In genomic region chr2:219569635-219570034, GRCh38 we compare ENCODE assay signal across 10 cellular contexts. TPM values are rescaled to one million over a fixed set of nuclear protein-coding genes. Genes with fewer than 3 reads are reported as not detected.
DNase-seq lines count a peak whose midpoint lies in the region; ATAC-seq and TF ChIP-seq lines count a peak whose summit lies in the region.
"Had no signal": no experiment of that assay in that cellular context is flagged by ENCODE, and none has a peak within 500 bp of the region (broad histone marks: within the 10 kb centered on the region; RNA-seq: fewer than 3 reads in every experiment).

No MANE protein-coding gene starts in this region.

- intact Hi-C loops in testis (cut with DNase I; ENCODE audit: low total_unique reads), result no loop called here

- ATAC-seq in activated T-helper 17 cell treated with anti-CD3 and anti-CD28 coated beads, Interleukin-2, amount 50 U/mL, for 72 hours (replicated peaks), result no peak
- ATAC-seq in GM19351 (IDR thresholded peaks at IDR 0.05; ENCODE audit: unreplicated experiment) (no peak), GM18909 (IDR thresholded peaks at IDR 0.05; ENCODE audit: poor library complexity, unreplicated experiment) (no peak)

- no peaks in the 10 kb centered on the region for H3K4me1 Mint-ChIP-seq in activated naive CD8-positive, alpha-beta T cell (ENCODE audit: low read depth)
- H3K4me1 Mint-ChIP-seq in activated naive CD8-positive, alpha-beta T cell treated with anti-CD3 and anti-CD28 coated beads for 36 hours, result no peaks in the 10 kb centered on the region
- no peaks in the 10 kb centered on the region for H3K4me1 Mint-ChIP-seq in activated T-helper 17 cell treated with anti-CD3 and anti-CD28 coated beads, Interleukin-2, amount 50 U/mL, for 72 hours

- TF ChIP-seq CTCF in kidney epithelial cell (IDR thresholded peaks at IDR 0.05; ENCODE audit: insufficient read depth, low read length, poor library complexity, severe bottlenecking), result no peak
- no peak for TF ChIP-seq CTCF in testis (IDR thresholded peaks at IDR 0.05)

- peaks cover 25% of the 10 kb centered on the region for H3K27me3 Mint-ChIP-seq in activated naive CD8-positive, alpha-beta T cell
- peaks cover 41% of the 10 kb centered on the region for H3K27me3 Mint-ChIP-seq in activated naive CD8-positive, alpha-beta T cell treated with anti-CD3 and anti-CD28 coated beads for 36 hours
- H3K27me3 Mint-ChIP-seq in activated T-helper 17 cell treated with anti-CD3 and anti-CD28 coated beads, Interleukin-2, amount 50 U/mL, for 72 hours, result peaks cover 30% of the 10 kb centered on the region

- no peaks in the 10 kb centered on the region for H3K36me3 Mint-ChIP-seq in activated naive CD8-positive, alpha-beta T cell
- no peaks in the 10 kb centered on the region for H3K36me3 Mint-ChIP-seq in activated naive CD8-positive, alpha-beta T cell treated with anti-CD3 and anti-CD28 coated beads for 36 hours
- no peaks in the 10 kb centered on the region for H3K36me3 Mint-ChIP-seq in activated T-helper 17 cell treated with anti-CD3 and anti-CD28 coated beads, Interleukin-2, amount 50 U/mL, for 72 hours (ENCODE audit: low read depth)

- H3K27ac ChIP-seq in testis, result peak overlapping the region; percentile 68 to 93

- peak overlapping the region; percentile 73 for H3K4me3 ChIP-seq in kidney epithelial cell (ENCODE audit: low read depth, low read length)
- H3K4me3 ChIP-seq in testis, result peak overlapping the region; percentile 69 to 76

- TF ChIP-seq POLR2A in testis (IDR thresholded peaks at IDR 0.05), result no peak

- DNase-seq in activated naive CD8-positive, alpha-beta T cell treated with anti-CD3 and anti-CD28 coated beads for 36 hours, result no peak
- no peak for DNase-seq in kidney epithelial cell (ENCODE audit: low read depth)
- no peak for DNase-seq in testis
- DNase-seq in NCI-H526 (lab: John Stamatoyannopoulos, UW), result no peak
- DNase-seq: NCI-H2029 had no signal

- 39 to 44% methylated on average over 6 of the region's 6 CpGs for WGBS in testis, 2 donors

- H3K27me3 ChIP-seq in kidney epithelial cell (ENCODE audit: control insufficient read depth, insufficient read depth, low read length) (no peaks in the 10 kb centered on the region), testis (no peaks in the 10 kb centered on the region)

- H3K9me3 ChIP-seq in testis, result no peaks in the 10 kb centered on the region

- H3K4me3 Mint-ChIP-seq in activated naive CD8-positive, alpha-beta T cell, result peak overlapping the region; percentile 27
- H3K4me3 Mint-ChIP-seq in activated naive CD8-positive, alpha-beta T cell treated with anti-CD3 and anti-CD28 coated beads for 36 hours, result no peak overlapping the region
- H3K4me3 Mint-ChIP-seq in activated T-helper 17 cell treated with anti-CD3 and anti-CD28 coated beads, Interleukin-2, amount 50 U/mL, for 72 hours, result peak overlapping the region; percentile 46

- H3K9me3 Mint-ChIP-seq in activated naive CD8-positive, alpha-beta T cell (ENCODE audit: low read depth), result no peaks in the 10 kb centered on the region
- H3K9me3 Mint-ChIP-seq in activated naive CD8-positive, alpha-beta T cell treated with anti-CD3 and anti-CD28 coated beads for 36 hours, result no peaks in the 10 kb centered on the region
- H3K9me3 Mint-ChIP-seq in activated T-helper 17 cell treated with anti-CD3 and anti-CD28 coated beads, Interleukin-2, amount 50 U/mL, for 72 hours, result no peaks in the 10 kb centered on the region

- no peak overlapping the region for H3K27ac Mint-ChIP-seq in activated naive CD8-positive, alpha-beta T cell
- no peak overlapping the region for H3K27ac Mint-ChIP-seq in activated naive CD8-positive, alpha-beta T cell treated with anti-CD3 and anti-CD28 coated beads for 36 hours
- H3K27ac Mint-ChIP-seq in activated T-helper 17 cell treated with anti-CD3 and anti-CD28 coated beads, Interleukin-2, amount 50 U/mL, for 72 hours, result no peak overlapping the region

- peaks cover 18% of the 10 kb centered on the region for H3K4me1 ChIP-seq in testis

- peaks cover 1% of the 10 kb centered on the region for H3K36me3 ChIP-seq in kidney epithelial cell (ENCODE audit: control insufficient read depth, insufficient read depth, low read length)
- no peaks in the 10 kb centered on the region for H3K36me3 ChIP-seq in testis (ENCODE audit: low read depth, missing control alignments)

RNA-seq across cellular contexts. Expression of gene OBSL1, which starts 1.7 kb away (rescaled TPM):
- total RNA-seq in activated naive CD8-positive, alpha-beta T cell treated with anti-CD3 and anti-CD28 coated beads for 36 hours, result 1 to 10 TPM; 1.7 to 2.0 TPM
- 1 to 10 TPM in 1 of 2 donors, under 1 TPM in 1; 0.84 to 1.1 TPM for total RNA-seq in activated T-helper 17 cell treated with anti-CD3 and anti-CD28 coated beads, Interleukin-2, amount 50 U/mL, for 72 hours
- 39.8 and 41.0 TPM in 2 replicates for total RNA-seq in kidney epithelial cell
- total RNA-seq in testis, result 100 to 1,000 TPM; 462 to 507 TPM
- 312 TPM for polyA plus RNA-seq in testis (ENCODE audit: insufficient read depth, low read depth, low replicate concordance)

RNA-seq across cellular contexts. Expression of gene INHA, which starts 2.5 kb away (rescaled TPM):
- not detected for total RNA-seq in activated naive CD8-positive, alpha-beta T cell treated with anti-CD3 and anti-CD28 coated beads for 36 hours
- total RNA-seq in activated T-helper 17 cell treated with anti-CD3 and anti-CD28 coated beads, Interleukin-2, amount 50 U/mL, for 72 hours, result not detected
- total RNA-seq in kidney epithelial cell, result not detected in 2 replicates
- 100 to 1,000 TPM; 325 to 371 TPM for total RNA-seq in testis
- polyA plus RNA-seq in testis (ENCODE audit: insufficient read depth, low read depth, low replicate concordance), result 265 TPM
- total RNA-seq: urinary bladder had no signal

RNA-seq across cellular contexts. Expression of gene TMEM198, which starts 25.8 kb away (rescaled TPM):
- total RNA-seq in activated naive CD8-positive, alpha-beta T cell treated with anti-CD3 and anti-CD28 coated beads for 36 hours, result 1 to 10 TPM; 3.5 to 4.2 TPM
- total RNA-seq in activated T-helper 17 cell treated with anti-CD3 and anti-CD28 coated beads, Interleukin-2, amount 50 U/mL, for 72 hours, result 1 to 10 TPM; 3.7 to 5.1 TPM
- 7.1 and 7.6 TPM in 2 replicates for total RNA-seq in kidney epithelial cell
- total RNA-seq in testis, result 10 to 100 TPM; 11.3 to 11.8 TPM
- polyA plus RNA-seq in testis (ENCODE audit: insufficient read depth, low read depth, low replicate concordance), result 7.3 TPM

RNA-seq across cellular contexts. Expression of gene CHPF, which starts 26.0 kb away (rescaled TPM):
- 10 to 100 TPM; 21.9 to 23.9 TPM for total RNA-seq in activated naive CD8-positive, alpha-beta T cell treated with anti-CD3 and anti-CD28 coated beads for 36 hours
- 10 to 100 TPM; 14.0 to 27.6 TPM for total RNA-seq in activated T-helper 17 cell treated with anti-CD3 and anti-CD28 coated beads, Interleukin-2, amount 50 U/mL, for 72 hours
- 285 and 333 TPM in 2 replicates for total RNA-seq in kidney epithelial cell
- total RNA-seq in testis, result 100 to 1,000 TPM; 796 to 992 TPM
- polyA plus RNA-seq in testis (ENCODE audit: insufficient read depth, low read depth, low replicate concordance), result 194 TPM

RNA-seq across cellular contexts. Expression of gene STK11IP, which starts 28.0 kb away (rescaled TPM):
- 10 to 100 TPM; 24.5 to 25.3 TPM for total RNA-seq in activated naive CD8-positive, alpha-beta T cell treated with anti-CD3 and anti-CD28 coated beads for 36 hours
- total RNA-seq in activated T-helper 17 cell treated with anti-CD3 and anti-CD28 coated beads, Interleukin-2, amount 50 U/mL, for 72 hours, result 10 to 100 TPM; 28.4 to 31.4 TPM
- total RNA-seq in kidney epithelial cell, result 22.2 and 33.8 TPM in 2 replicates
- 100 to 1,000 TPM; 130 to 134 TPM for total RNA-seq in testis
- 81.9 TPM for polyA plus RNA-seq in testis (ENCODE audit: insufficient read depth, low read depth, low replicate concordance)

Comparison
In these comparisons a context has a peak if more than half of its experiments do, and no peak if none do; other contexts are left out.
1. RNA of gene OBSL1, which starts 1.7 kb away (total RNA-seq): 462 to 507 TPM in testis and 39.8 to 41.0 TPM in kidney epithelial cell; 1.7 to 2.0 TPM in activated naive CD8-positive, alpha-beta T cell treated with anti-CD3 and anti-CD28 coated beads for 36 hours and 0.84 to 1.1 TPM in activated T-helper 17 cell treated with anti-CD3 and anti-CD28 coated beads, Interleukin-2, amount 50 U/mL, for 72 hours; every median in the first group is over 10 times any median in the second.
2. RNA of gene INHA, which starts 2.5 kb away (total RNA-seq): 325 to 371 TPM in testis; not detected in activated naive CD8-positive, alpha-beta T cell treated with anti-CD3 and anti-CD28 coated beads for 36 hours, not detected in activated T-helper 17 cell treated with anti-CD3 and anti-CD28 coated beads, Interleukin-2, amount 50 U/mL, for 72 hours and not detected in kidney epithelial cell; every median in the first group is over 100 times any median in the second.